Comparison of ENCODE assay signal across 11 cellular contexts in the genomic region with DNA sequence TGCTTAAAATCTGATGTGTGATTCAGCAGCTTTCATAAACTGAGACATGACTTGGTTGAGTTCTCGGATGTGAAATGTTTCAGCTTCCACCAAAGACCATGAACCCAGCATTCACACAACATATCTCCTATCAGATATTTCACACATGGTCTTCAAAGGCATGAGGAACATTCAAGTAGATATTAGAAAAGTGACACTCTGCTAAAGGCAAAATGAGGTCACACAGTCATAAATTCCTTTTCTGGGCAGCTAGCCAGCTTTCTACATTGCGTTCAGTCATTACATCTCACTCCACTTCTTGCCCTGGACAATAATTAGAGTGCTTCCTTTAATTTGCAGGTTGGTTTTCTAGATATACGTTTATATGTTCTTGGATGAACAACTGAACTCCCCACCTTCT.
A peak's percentile ranks its signal among the peaks of the same experiment; 100 is the strongest.
DNase-seq lines count a peak whose midpoint lies in the region; ATAC-seq and TF ChIP-seq lines count a peak whose summit lies in the region.
"Had no signal": no experiment of that assay in that cellular context is flagged by ENCODE, and none has a peak within 500 bp of the region (broad histone marks: within the 10 kb centered on the region; RNA-seq: fewer than 3 reads in every experiment).

No MANE protein-coding gene starts in this region.

- TF ChIP-seq CTCF in kidney epithelial cell (IDR thresholded peaks at IDR 0.05; ENCODE audit: insufficient read depth, low read length, poor library complexity, severe bottlenecking) (no peak), upper lobe of left lung (IDR thresholded peaks at IDR 0.05) (no peak)

- H3K27me3 ChIP-seq in kidney epithelial cell (ENCODE audit: control insufficient read depth, insufficient read depth, low read length): no peaks in the 10 kb centered on the region
- H3K27me3 ChIP-seq in upper lobe of left lung: no peaks in the 10 kb centered on the region
- H3K27me3 ChIP-seq: BLaER1 had no signal

- DNase-seq in Caki2 (ENCODE audit: low read depth) (peak; percentile 62), NCI-H146 treated with DMSO at 0.1 percent for 48 hours (lab: John Stamatoyannopoulos, UW; ENCODE audit: unreplicated experiment) (peak; percentile 29), SW480 (ENCODE audit: low spot score) (peak; percentile 44), kidney epithelial cell (ENCODE audit: low read depth) (peak; percentile 14), GF-D8 (lab: John Stamatoyannopoulos, UW) (no peak), upper lobe of left lung (no peak)
- DNase-seq: activated T-cell treated with anti-CD3 and anti-CD28 coated beads, Interleukin-2, amount 50 U/mL, for 4 hours; right cardiac atrium had no signal

- no peak for TF ChIP-seq EP300 in upper lobe of left lung (IDR thresholded peaks at IDR 0.05)

- 24 to 36% methylated on average over 3 of the region's 3 CpGs for WGBS in upper lobe of left lung, 2 donors

- no peak overlapping the region for H3K27ac ChIP-seq in upper lobe of left lung
- H3K27ac ChIP-seq: BLaER1 had no signal

- no peaks in the 10 kb centered on the region for H3K9me3 ChIP-seq in upper lobe of left lung
- H3K9me3 ChIP-seq: BLaER1 had no signal

- in situ Hi-C loops in Caki2 (cut with HindIII; ENCODE audit: low pct_unique_long_range_greater_than_20kb, low sequenced_read_pairs): no loop called here

- no peaks in the 10 kb centered on the region for H3K36me3 ChIP-seq in kidney epithelial cell (ENCODE audit: control insufficient read depth, insufficient read depth, low read length)
- H3K36me3 ChIP-seq in upper lobe of left lung: no peaks in the 10 kb centered on the region
- H3K36me3 ChIP-seq: BLaER1 had no signal

- ATAC-seq in HG03565 (IDR thresholded peaks at IDR 0.05; ENCODE audit: unreplicated experiment) (no peak), HG03095 (IDR thresholded peaks at IDR 0.05; ENCODE audit: unreplicated experiment) (no peak), upper lobe of left lung (ENCODE audit: low FRiP score in 2 of 2) (no peak)
- ATAC-seq: activated T-cell treated with anti-CD3 and anti-CD28 coated beads, Interleukin-2, amount 50 U/mL, for 4 hours had no signal

- peaks cover 0 to 9% (median 2%) of the 10 kb centered on the region in 4 donors for H3K4me1 ChIP-seq in upper lobe of left lung
- H3K4me1 ChIP-seq: BLaER1 had no signal

- no peak overlapping the region for H3K4me3 ChIP-seq in kidney epithelial cell (ENCODE audit: low read depth, low read length)
- no peak overlapping the region for H3K4me3 ChIP-seq in upper lobe of left lung
- H3K4me3 ChIP-seq: BLaER1 had no signal

- no peak for TF ChIP-seq POLR2A in upper lobe of left lung (IDR thresholded peaks at IDR 0.05)

Comparison
In these comparisons a context has a peak if more than half of its experiments do, and no peak if none do; other contexts are left out.
1. DNase-seq: peak in Caki2 (single experiment), NCI-H146 treated with DMSO at 0.1 percent for 48 hours (single experiment), SW480 (single experiment) and kidney epithelial cell (single experiment); none in GF-D8 (single experiment) and upper lobe of left lung (0 of 2).